ENCODE assay signal across 13 cellular contexts in genomic region chr2:113105047-113105446, GRCh38. TPM values are rescaled to one million over a fixed set of nuclear protein-coding genes. Genes with fewer than 3 reads are reported as not detected.
DNase-seq lines count a peak whose midpoint lies in the region; ATAC-seq and TF ChIP-seq lines count a peak whose summit lies in the region.
"Had no signal": no experiment of that assay in that cellular context is flagged by ENCODE, and none has a peak within 500 bp of the region (broad histone marks: within the 10 kb centered on the region; RNA-seq: fewer than 3 reads in every experiment).

No MANE protein-coding gene starts in this region.

- no peak for ATAC-seq in HG02840 (IDR thresholded peaks at IDR 0.05; ENCODE audit: low FRiP score, unreplicated experiment)
- ATAC-seq: T-helper 17 cell had no signal

- in situ Hi-C loops in astrocyte of the spinal cord (cut with HindIII; ENCODE audit: low sequenced_read_pairs), result no loop called here

- DNase-seq in H4 (ENCODE audit: low spot score) (peak; percentile 20), RPMI7951 (ENCODE audit: low read depth) (peak; percentile 58), astrocyte of the spinal cord (ENCODE audit: low read depth, low spot score) (peak; percentile 48), posterior cingulate gyrus (no peak), Ammon's horn (ENCODE audit: low spot score) (no peak), NCI-H1048 (lab: John Stamatoyannopoulos, UW) (no peak)
- DNase-seq in stimulated activated CD4-positive, alpha-beta T cell treated with anti-CD3 and anti-CD28 coated beads, Interleukin-2, amount 100 ng/mL, for 24 hours, result peak; percentile 39 to 57
- DNase-seq: NCI-H748 treated with DMSO at 0.1 percent for 48 hours, T-helper 17 cell had no signal

- intact Hi-C loops in posterior cingulate gyrus (cut with DNase I), result no loop called here

- no peak for TF ChIP-seq CTCF in astrocyte of the spinal cord (IDR thresholded peaks at IDR 0.05; ENCODE audit: low read depth, low read length)

- H3K4me3 ChIP-seq in astrocyte of the spinal cord (ENCODE audit: low read depth, low read length), result no peak overlapping the region
- H3K4me3 ChIP-seq: skin epidermis, tibial nerve had no signal

RNA-seq across cellular contexts. Expression of gene IL1RN, which starts 22.4 kb away (rescaled TPM):
- total RNA-seq in H4 (2014; rRNA removed; shearing (Covaris generic)), result 0.17 TPM in 1 of 2 replicates, not detected in the other
- total RNA-seq in RPMI7951 (2014; rRNA removed; shearing (Covaris generic)), result 0.48 TPM in 1 of 2 replicates, not detected in the other
- total RNA-seq: mesothelial cell of epicardium had no signal

RNA-seq across cellular contexts. Expression of gene IL1F10, which starts 37.3 kb away (rescaled TPM):
- not detected in 2 replicates for total RNA-seq in H4 (2014; rRNA removed; shearing (Covaris generic))
- not detected in 2 replicates for total RNA-seq in RPMI7951 (2014; rRNA removed; shearing (Covaris generic))
- total RNA-seq: mesothelial cell of epicardium, T-helper 17 cell, tibial nerve had no signal

RNA-seq across cellular contexts. Expression of gene IL36RN, which starts 46.0 kb away (rescaled TPM):
- not detected in 2 replicates for total RNA-seq in H4 (2014; rRNA removed; shearing (Covaris generic))
- not detected in 2 replicates for total RNA-seq in RPMI7951 (2014; rRNA removed; shearing (Covaris generic))
- total RNA-seq: T-helper 17 cell, tibial nerve had no signal

RNA-seq across cellular contexts. Expression of gene IL36B, which starts 52.4 kb away (rescaled TPM):
- not detected in 2 replicates for total RNA-seq in H4 (2014; rRNA removed; shearing (Covaris generic))
- not detected in 2 replicates for total RNA-seq in RPMI7951 (2014; rRNA removed; shearing (Covaris generic))
- total RNA-seq: mesothelial cell of epicardium, T-helper 17 cell, tibial nerve had no signal

Comparison
In these comparisons a context has a peak if more than half of its experiments do, and no peak if none do; other contexts are left out.
1. DNase-seq: peak in H4 (single experiment), RPMI7951 (single experiment), astrocyte of the spinal cord (single experiment) and stimulated activated CD4-positive, alpha-beta T cell treated with anti-CD3 and anti-CD28 coated beads, Interleukin-2, amount 100 ng/mL, for 24 hours (2 of 2); none in posterior cingulate gyrus (0 of 10), Ammon's horn (single experiment) and NCI-H1048 (single experiment).